In the genomic region with DNA sequence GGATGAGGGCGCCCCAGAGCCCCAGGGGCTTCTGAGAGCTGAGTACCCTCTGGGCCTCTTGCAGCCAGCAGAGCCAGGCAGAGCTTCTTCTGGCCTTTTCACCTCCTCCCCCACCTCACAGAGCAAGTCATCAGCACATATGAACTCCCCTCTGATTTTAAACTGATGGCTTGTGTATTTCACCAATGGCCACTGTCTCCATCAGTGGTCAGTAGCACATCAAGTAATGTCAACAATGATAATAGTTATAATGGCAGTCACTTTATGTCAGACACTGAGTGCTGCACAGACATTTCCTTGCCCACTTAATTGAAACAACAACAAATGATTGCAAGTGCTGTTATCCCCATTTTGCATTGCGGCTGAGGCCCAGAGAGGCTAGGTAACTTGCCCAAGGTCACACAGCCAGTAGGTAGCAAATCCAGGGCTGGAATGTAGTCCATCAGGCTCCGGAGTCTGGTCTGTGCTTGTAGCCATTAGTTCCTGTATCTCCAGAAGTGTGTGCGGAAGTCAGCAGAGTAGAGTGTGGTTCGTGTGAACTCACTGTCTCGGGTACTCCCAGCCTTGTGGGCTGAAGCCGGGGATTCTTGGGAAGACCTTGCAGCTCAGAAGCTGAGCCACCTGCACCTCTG, we compare ENCODE assay signal across 20 cellular contexts. TPM values are rescaled to one million over a fixed set of nuclear protein-coding genes. Genes with fewer than 3 reads are reported as not detected.
DNase-seq lines count a peak whose midpoint lies in the region; ATAC-seq, FAIRE-seq and TF ChIP-seq lines count a peak whose summit lies in the region.
"Had no signal": no experiment of that assay in that cellular context is flagged by ENCODE, and none has a peak within 500 bp of the region (broad histone marks: within the 10 kb centered on the region; RNA-seq: fewer than 3 reads in every experiment).

No MANE protein-coding gene starts in this region.

- H3K27ac ChIP-seq in SK-N-SH (ENCODE audit: low read depth in 2 of 2, low read length in 1 of 2): peak overlapping the region in 1 of 2 experiments; percentile 58; a peak in 2 of 4 replicates
- H3K27ac ChIP-seq: BLaER1 had no signal

- TF ChIP-seq RAD21 in SK-N-SH (IDR thresholded peaks at IDR 0.05; ENCODE audit: low read length): no peak

- no peak for FAIRE-seq in H54 (lab: Jason Lieb, UNC)
- FAIRE-seq: G401.6, GM12892 had no signal

- peaks cover 4% of the 10 kb centered on the region for H3F3A ChIP-seq in SK-N-SH (replicated peaks; ENCODE audit: insufficient read depth)

- no peak for TF ChIP-seq EP300 in SK-N-SH (IDR thresholded peaks at IDR 0.05; ENCODE audit: borderline replicate concordance in 1 of 2, low read depth in 1 of 2, low read length in 1 of 2)

- H3K27me3 ChIP-seq in SK-N-SH (ENCODE audit: insufficient read depth): peaks cover 40% of the 10 kb centered on the region; the same call in 1 of the 2 replicates

- CTCF ChIA-PET in SK-N-SH (lab: Yijun Ruan, JAX): interaction anchor here (0.7 to 2.7 kb wide), 6 partner anchors 13 to 138 kb away, joined by 3 to 12 read pairs (median 4); partner anchors contain the start of gene HAUS7

- H3K79me2 ChIP-seq in SK-N-SH (ENCODE audit: insufficient read depth): no peaks in the 10 kb centered on the region

- no peaks in the 10 kb centered on the region for H3K36me3 Mint-ChIP-seq in type B pancreatic cell

- H3K9ac ChIP-seq in SK-N-SH: no peak overlapping the region
- H3K9ac ChIP-seq: BLaER1 had no signal

- H3K4me1 Mint-ChIP-seq in type B pancreatic cell (ENCODE audit: unreplicated experiment): no peaks in the 10 kb centered on the region

- DNase-seq in H54 (ENCODE audit: insufficient read length, low spot score) (peak; percentile 61), SK-N-SH (no peak), epithelial cell of esophagus (ENCODE audit: low read depth) (peak; percentile 16), type B pancreatic cell (ENCODE audit: extremely low spot score, unreplicated experiment) (no peak), putamen (ENCODE audit: low spot score) (no peak), SHP77 treated with DMSO at 0.1 percent for 48 hours (lab: John Stamatoyannopoulos, UW) (no peak)
- DNase-seq: CD4-positive, alpha-beta T cell; GOT3; KBM-7; NCI-H1105; NCI-H2029; NCI-H774; T-helper 2 cell had no signal

- TF ChIP-seq CTCF in SK-N-SH (IDR thresholded peaks at IDR 0.05): no peak
- no peak for TF ChIP-seq CTCF in epithelial cell of esophagus (IDR thresholded peaks at IDR 0.05; ENCODE audit: insufficient read depth, low read depth, low read length, missing control alignments)
- TF ChIP-seq CTCF in type B pancreatic cell (conservative IDR thresholded peaks at IDR 0.05): no peak

- no peak overlapping the region for H3K4me3 ChIP-seq in SK-N-SH (ENCODE audit: low read depth in 2 of 2, low read length in 1 of 2)
- no peak overlapping the region for H3K4me3 ChIP-seq in epithelial cell of esophagus (ENCODE audit: low read length)
- H3K4me3 ChIP-seq: BLaER1 had no signal

- no peaks in the 10 kb centered on the region for H3K9me3 ChIP-seq in SK-N-SH
- H3K9me3 ChIP-seq: BLaER1 had no signal

- no peak overlapping the region for H2AFZ ChIP-seq in SK-N-SH (ENCODE audit: low read depth)

- peaks cover 0 to 38% of the 10 kb centered on the region in 2 experiments; a peak in 3 of 4 replicates for H3K4me1 ChIP-seq in SK-N-SH (ENCODE audit: control insufficient read depth in 1 of 2, insufficient read depth in 2 of 2, low read depth in 1 of 2, low read length in 1 of 2)

- ATAC-seq in HG02623 (IDR thresholded peaks at IDR 0.05; ENCODE audit: unreplicated experiment): no peak
- ATAC-seq: Right ventricle myocardium inferior had no signal

- POLR2A ChIA-PET in SK-N-SH (lab: Yijun Ruan, JAX): interaction anchor here (1.2 kb wide), 1 partner anchor 18 kb away, joined by 7 read pairs; no protein-coding TSS in a partner anchor

- no peak for TF ChIP-seq POLR2A in H54 (IDR thresholded peaks at IDR 0.05; ENCODE audit: low read depth, low read length)

- H3K27me3 Mint-ChIP-seq in type B pancreatic cell: peaks cover 40% of the 10 kb centered on the region

- H3K9me3 Mint-ChIP-seq in type B pancreatic cell: no peaks in the 10 kb centered on the region
- H3K9me3 Mint-ChIP-seq: CD4-positive, alpha-beta T cell had no signal

- no peaks in the 10 kb centered on the region for H3K36me3 ChIP-seq in SK-N-SH (replicated peaks in 1 of 2; ENCODE audit: control insufficient read depth in 1 of 2, insufficient read depth in 2 of 2, low read length in 1 of 2)
- H3K36me3 ChIP-seq: BLaER1 had no signal

- H4K20me1 ChIP-seq in SK-N-SH (ENCODE audit: insufficient read depth): no peaks in the 10 kb centered on the region

- 34% methylated on average over 6 of the region's 7 CpGs for WGBS in SK-N-SH (ENCODE audit: low lambda C conversion rate)

- 0 out of 2 replicates have a peak overlapping the region, but pooled peaks have one; percentile 34 for H3K4me2 ChIP-seq in SK-N-SH

- H3K9me2 ChIP-seq in SK-N-SH: no peaks in the 10 kb centered on the region

- H3K27ac Mint-ChIP-seq in type B pancreatic cell: no peak overlapping the region
- H3K27ac Mint-ChIP-seq: CD4-positive, alpha-beta T cell had no signal

- H3K4me3 Mint-ChIP-seq in type B pancreatic cell: peak overlapping the region; percentile 9
- H3K4me3 Mint-ChIP-seq: CD4-positive, alpha-beta T cell had no signal

TF ChIP-seq in SK-N-SH, 30 proteins besides CTCF, POLR2A, EP300 and RAD21:
- TF ChIP-seq SMC3 (IDR thresholded peaks at IDR 0.05; ENCODE audit: low read depth, low read length): no peak
- no peak for TF ChIP-seq CHD2 (IDR thresholded peaks at IDR 0.05; ENCODE audit: low read length, partially characterized antibody)
- TF ChIP-seq FOXM1 (IDR thresholded peaks at IDR 0.05; ENCODE audit: low read depth): no peak
- no peak for TF ChIP-seq SIN3A (IDR thresholded peaks at IDR 0.05; ENCODE audit: borderline replicate concordance, low read depth, low read length)
- no peak for TF ChIP-seq POLR2AphosphoS5 (IDR thresholded peaks at IDR 0.05; ENCODE audit: low read depth, low read length)
- no peak for TF ChIP-seq GATA2 (CRISPR knock-in tag; IDR thresholded peaks at IDR 0.05)
- TF ChIP-seq IRF3 (IDR thresholded peaks at IDR 0.05; ENCODE audit: low read depth, low read length): no peak
- no peak for TF ChIP-seq USF1 (IDR thresholded peaks at IDR 0.05; ENCODE audit: borderline replicate concordance, low read depth)

RNA-seq across cellular contexts. Expression of gene ATP2B3, which starts 3.0 kb away (rescaled TPM):
- 0.16 and 0.18 TPM in 2 replicates for polyA plus RNA-seq in SK-N-SH (2012; rRNA removed)
- polyA plus RNA-seq in SK-N-SH (2012; cell fraction: cytosol; rRNA removed): 0.06 and 0.41 TPM in 2 replicates
- polyA plus RNA-seq in SK-N-SH (2012; cell fraction: nucleus; rRNA removed): 0.38 and 0.42 TPM in 2 replicates
- total RNA-seq in type B pancreatic cell (ENCODE audit: low replicate concordance): 0.26 and 0.43 TPM in 2 replicates
- total RNA-seq: CD4-positive, alpha-beta T cell; OCI-LY7; Right ventricle myocardium inferior had no signal

RNA-seq across cellular contexts. Expression of gene BGN, which starts 25.6 kb away (rescaled TPM):
- 15.2 and 28.9 TPM in 2 replicates for polyA plus RNA-seq in SK-N-SH (2012; rRNA removed)
- polyA plus RNA-seq in SK-N-SH (2012; cell fraction: cytosol; rRNA removed): 15.1 and 23.4 TPM in 2 replicates
- 14.3 and 14.9 TPM in 2 replicates for polyA plus RNA-seq in SK-N-SH (2012; cell fraction: nucleus; rRNA removed)
- 2.7 and 29.6 TPM in 2 replicates for total RNA-seq in type B pancreatic cell (ENCODE audit: low replicate concordance)
- total RNA-seq: CD4-positive, alpha-beta T cell; OCI-LY7; SK-MEL-5 had no signal

RNA-seq across cellular contexts. Expression of gene HAUS7, which starts 50.0 kb away (rescaled TPM):
- polyA plus RNA-seq in SK-N-SH (2012; rRNA removed): 27.1 and 39.7 TPM in 2 replicates
- 14.1 and 18.8 TPM in 2 replicates for polyA plus RNA-seq in SK-N-SH (2012; cell fraction: cytosol; rRNA removed)
- polyA plus RNA-seq in SK-N-SH (2012; cell fraction: nucleus; rRNA removed): 110 and 150 TPM in 2 replicates
- 19.6 and 32.5 TPM in 2 replicates for total RNA-seq in type B pancreatic cell (ENCODE audit: low replicate concordance)

Comparison
In these comparisons a context has a peak if more than half of its experiments do, and no peak if none do; other contexts are left out.
1. DNase-seq: peak in H54 (single experiment) and epithelial cell of esophagus (single experiment); none in SK-N-SH (single experiment), type B pancreatic cell (single experiment), putamen (single experiment) and SHP77 treated with DMSO at 0.1 percent for 48 hours (single experiment).